In genomic region chr3:50994537-50994936, GRCh38 we compare ENCODE assay signal across 25 cellular contexts.
DNase-seq lines count a peak whose midpoint lies in the region; ATAC-seq, FAIRE-seq and TF ChIP-seq lines count a peak whose summit lies in the region.
"Had no signal": no experiment of that assay in that cellular context is flagged by ENCODE, and none has a peak within 500 bp of the region (broad histone marks: within the 10 kb centered on the region; RNA-seq: fewer than 3 reads in every experiment).

No MANE protein-coding gene starts in this region.

- H3K36me3 Mint-ChIP-seq in effector memory CD8-positive, alpha-beta T cell (ENCODE audit: insufficient read depth): no peaks in the 10 kb centered on the region
- no peaks in the 10 kb centered on the region for H3K36me3 Mint-ChIP-seq in T-helper 2 cell treated with Interferon-gamma antibody and Interleukin-4, amounts not matched to agents 5 μg/mL and 100 μg/mL, for 36 hours (ENCODE audit: low read depth)
- H3K36me3 Mint-ChIP-seq: CD14-positive monocyte; CD4-positive, CD25-positive, alpha-beta regulatory T cell had no signal

- no peak overlapping the region for H3K9ac ChIP-seq in H1 (replicated peaks in 1 of 4; ENCODE audit: extremely low read depth in 1 of 4, low read depth in 3 of 4, low read length in 3 of 4)
- H3K9ac ChIP-seq: BLaER1 had no signal

- no peak overlapping the region for H2AK5ac ChIP-seq in H1 (ENCODE audit: low read depth, low read length)

- intact Hi-C loops in mucosa of descending colon (cut with DNase I, micrococcal nuclease): no loop called here

- H3K36me3 ChIP-seq in H1 (ENCODE audit: control insufficient read depth in 2 of 4, insufficient read depth in 4 of 4, low read length in 3 of 4) (no peaks in the 10 kb centered on the region), mucosa of descending colon (ENCODE audit: low read depth) (no peaks in the 10 kb centered on the region)
- H3K36me3 ChIP-seq: BE2C, BLaER1 had no signal

- no peak overlapping the region for H2BK5ac ChIP-seq in H1 (ENCODE audit: low read depth, low read length)

- no peak overlapping the region for H3K27ac ChIP-seq in H1 (ENCODE audit: low read depth, low read length)
- H3K27ac ChIP-seq: BLaER1 had no signal

- no peaks in the 10 kb centered on the region for H3K79me2 ChIP-seq in H1 (ENCODE audit: control insufficient read depth in 1 of 2, insufficient read depth in 2 of 2, low read length in 2 of 2)

- no peak for TF ChIP-seq EP300 in H1 (IDR thresholded peaks at IDR 0.05; ENCODE audit: borderline replicate concordance in 1 of 2, low read depth in 2 of 2, low read length in 2 of 2)

- H4K8ac ChIP-seq in H1 (ENCODE audit: extremely low read depth, insufficient read depth, low read length): no peak overlapping the region

- peak overlapping the region; percentile 3 to 15 for H3K27ac Mint-ChIP-seq in effector memory CD8-positive, alpha-beta T cell
- no peak overlapping the region for H3K27ac Mint-ChIP-seq in T-helper 2 cell treated with Interferon-gamma antibody and Interleukin-4, amounts not matched to agents 5 μg/mL and 100 μg/mL, for 36 hours
- H3K27ac Mint-ChIP-seq: CD14-positive monocyte; CD4-positive, CD25-positive, alpha-beta regulatory T cell had no signal

- no peak for DNase-seq in effector memory CD8-positive, alpha-beta T cell
- DNase-seq in H1 (ENCODE audit: low read depth in 1 of 2, low spot score in 2 of 2): no peak
- DNase-seq in left lobe of liver (ENCODE audit: low spot score): no peak
- DNase-seq in mucosa of descending colon: no peak
- DNase-seq in NCI-H1930 (lab: John Stamatoyannopoulos, UW): no peak
- DNase-seq in T-helper 2 cell treated with Interferon-gamma antibody and Interleukin-4, amounts not matched to agents 5 μg/mL and 100 μg/mL, for 36 hours (ENCODE audit: low spot score): no peak
- no peak for DNase-seq in DMS79 (lab: John Stamatoyannopoulos, UW)
- DNase-seq: 8988T; ACHN; BE2C; C1 segment of cervical spinal cord; Caco-2; Calu3; CD4-positive, alpha-beta memory T cell; CD4-positive, CD25-positive, alpha-beta regulatory T cell; DND-41; EL; GDM1 had no signal

- no peaks in the 10 kb centered on the region for H3K27me3 ChIP-seq in H1 (replicated peaks in 1 of 4; ENCODE audit: control insufficient read depth in 3 of 4, extremely low read depth in 1 of 4, insufficient read depth in 3 of 4, low read length in 3 of 4)
- H3K27me3 ChIP-seq: BE2C, BLaER1 had no signal

- H3K4me1 Mint-ChIP-seq in effector memory CD8-positive, alpha-beta T cell (ENCODE audit: low read depth in 2 of 2): peaks cover 0 to 14% of the 10 kb centered on the region in 2 donors
- no peaks in the 10 kb centered on the region for H3K4me1 Mint-ChIP-seq in T-helper 2 cell treated with Interferon-gamma antibody and Interleukin-4, amounts not matched to agents 5 μg/mL and 100 μg/mL, for 36 hours (ENCODE audit: low read depth)
- H3K4me1 Mint-ChIP-seq: CD4-positive, CD25-positive, alpha-beta regulatory T cell had no signal

- H2BK15ac ChIP-seq in H1 (ENCODE audit: low read length): no peak overlapping the region

- no peak for TF ChIP-seq CTCF in H1 (IDR thresholded peaks at IDR 0.05; ENCODE audit: control extremely low read depth in 1 of 3, insufficient read depth in 1 of 3, low read depth in 1 of 3, low read length in 3 of 3)
- no peak for TF ChIP-seq CTCF in mucosa of descending colon (IDR thresholded peaks at IDR 0.05)

- POLR2A ChIA-PET in H1 (lab: Charles Lee; ENCODE audit: partially characterized antibody): no interaction called here

- peaks cover 3 to 7% of the 10 kb centered on the region in 2 experiments; a peak in 1 of 4 replicates for H3K9me3 ChIP-seq in H1 (ENCODE audit: insufficient read depth in 2 of 2, low read depth in 1 of 2, low read length in 1 of 2)
- peaks cover 14% of the 10 kb centered on the region for H3K9me3 ChIP-seq in mucosa of descending colon
- H3K9me3 ChIP-seq: BE2C, Caco-2 had no signal

- no peak for FAIRE-seq in H1 (lab: Jason Lieb, UNC)
- FAIRE-seq: A204.1, D721Med, GM12878, GM12892, GM18507 had no signal

- no peak overlapping the region for H3K23ac ChIP-seq in H1 (ENCODE audit: insufficient read length)

- H4K91ac ChIP-seq in H1 (replicated peaks; ENCODE audit: insufficient read length, low read length): no peak overlapping the region

- H3K9me3 Mint-ChIP-seq in effector memory CD8-positive, alpha-beta T cell: peaks cover 0 to 17% of the 10 kb centered on the region in 2 donors
- peaks cover 21% of the 10 kb centered on the region for H3K9me3 Mint-ChIP-seq in T-helper 2 cell treated with Interferon-gamma antibody and Interleukin-4, amounts not matched to agents 5 μg/mL and 100 μg/mL, for 36 hours

- H3K4ac ChIP-seq in H1 (replicated peaks; ENCODE audit: insufficient read length, low read depth, low read length): no peak overlapping the region

- peak overlapping the region; percentile 77 for H3K56ac ChIP-seq in H1 (replicated peaks; ENCODE audit: insufficient read length, low read depth, low read length)

- no peaks in the 10 kb centered on the region for H3K79me1 ChIP-seq in H1 (ENCODE audit: low read depth, low read length)

- no peak overlapping the region for H2AFZ ChIP-seq in H1 (ENCODE audit: low read length)

- no peak overlapping the region for H2BK20ac ChIP-seq in H1 (ENCODE audit: low read length)

- H3K4me1 ChIP-seq in H1 (replicated peaks in 1 of 4; ENCODE audit: control insufficient read depth in 3 of 4, insufficient read depth in 4 of 4, low read length in 3 of 4) (no peaks in the 10 kb centered on the region), mucosa of descending colon (ENCODE audit: low read depth) (no peaks in the 10 kb centered on the region)
- H3K4me1 ChIP-seq: BE2C, BLaER1, Caco-2 had no signal

- no peak for TF ChIP-seq POLR2A in H1 (IDR thresholded peaks at IDR 0.05; ENCODE audit: control extremely low read depth in 1 of 2, low read depth in 2 of 2, low read length in 2 of 2)

- CTCF ChIA-PET in H1 (lab: Charles Lee; ENCODE audit: partially characterized antibody): interaction anchor here (0.7 kb wide), 1 partner anchor 441 kb away, joined by 3 read pairs; no protein-coding TSS in a partner anchor

- TF ChIP-seq RAD21 in H1 (IDR thresholded peaks at IDR 0.05 in 1 of 2, conservative IDR thresholded peaks at IDR 0.05 in 1 of 2; ENCODE audit: low read depth in 2 of 2, low read length in 2 of 2): no peak

- H4K20me1 ChIP-seq in H1 (replicated peaks in 1 of 2; ENCODE audit: control insufficient read depth in 1 of 2, insufficient read depth in 2 of 2, low read length in 2 of 2): no peaks in the 10 kb centered on the region
- H4K20me1 ChIP-seq: BLaER1 had no signal

- H3K4me3 ChIP-seq in H1 (ENCODE audit: extremely low read depth in 1 of 4, insufficient read depth in 2 of 4, low read depth in 3 of 4, low read length in 4 of 4) (no peak overlapping the region), mucosa of descending colon (no peak overlapping the region)
- H3K4me3 ChIP-seq: BLaER1, GM12878 had no signal

- no peak for ATAC-seq in effector memory CD8-positive, alpha-beta T cell (replicated peaks)
- ATAC-seq in left lobe of liver (peak; percentile 90), mucosa of descending colon (peak; percentile 48)
- ATAC-seq: GM12878 had no signal

- no peak overlapping the region for H2BK12ac ChIP-seq in H1 (ENCODE audit: low read depth, low read length)

- no peaks in the 10 kb centered on the region for H3K27me3 Mint-ChIP-seq in effector memory CD8-positive, alpha-beta T cell
- H3K27me3 Mint-ChIP-seq in T-helper 2 cell treated with Interferon-gamma antibody and Interleukin-4, amounts not matched to agents 5 μg/mL and 100 μg/mL, for 36 hours (ENCODE audit: low read depth): no peaks in the 10 kb centered on the region

- no peak overlapping the region for H3K4me2 ChIP-seq in H1 (ENCODE audit: insufficient read depth in 1 of 2, low read depth in 2 of 2, low read length in 2 of 2)
- H3K4me2 ChIP-seq: BLaER1 had no signal

- H2BK120ac ChIP-seq in H1 (replicated peaks; ENCODE audit: low read depth, low read length): no peak overlapping the region

- no peak overlapping the region for H3K14ac ChIP-seq in H1 (ENCODE audit: insufficient read length)

- 93% methylated on average over 1 of the region's 1 CpG; no CpG with 5 or more reads in 1 of the 2 experiments for WGBS in H1 (ENCODE audit: extremely low coverage in 1 of 2, insufficient coverage in 1 of 2, insufficient read length in 1 of 2, insufficient replicate concordance in 2 of 2, low coverage in 1 of 2, low lambda C conversion rate in 2 of 2, missing lambda C conversion rate in 1 of 2), 2 experiments

- H3K4me3 Mint-ChIP-seq in effector memory CD8-positive, alpha-beta T cell: no peak overlapping the region
- H3K4me3 Mint-ChIP-seq in T-helper 2 cell treated with Interferon-gamma antibody and Interleukin-4, amounts not matched to agents 5 μg/mL and 100 μg/mL, for 36 hours: no peak overlapping the region
- H3K4me3 Mint-ChIP-seq: CD14-positive monocyte; CD4-positive, alpha-beta memory T cell; CD4-positive, CD25-positive, alpha-beta regulatory T cell had no signal

- no peak overlapping the region for H4K5ac ChIP-seq in H1 (ENCODE audit: insufficient read length, low read depth, low read length)

- H3K23me2 ChIP-seq in H1 (ENCODE audit: low read depth, low read length): no peaks in the 10 kb centered on the region

- H3K18ac ChIP-seq in H1 (ENCODE audit: extremely low read depth, low read length): no peak overlapping the region

TF ChIP-seq in H1, 55 proteins besides CTCF, POLR2A, EP300 and RAD21 (continues in another document):
- no peak for TF ChIP-seq CREB1 (IDR thresholded peaks at IDR 0.05)
- TF ChIP-seq RXRA (IDR thresholded peaks at IDR 0.05; ENCODE audit: insufficient read depth, low read depth, low read length): no peak
- no peak for TF ChIP-seq NANOG (IDR thresholded peaks at IDR 0.05; ENCODE audit: insufficient read depth, low read depth, low read length, poor library complexity, severe bottlenecking)
- TF ChIP-seq EGR1 (IDR thresholded peaks at IDR 0.05; ENCODE audit: borderline replicate concordance, low read depth, low read length): no peak
- no peak for TF ChIP-seq HDAC2 (IDR thresholded peaks at IDR 0.05; ENCODE audit: borderline replicate concordance in 1 of 2, low read depth in 2 of 2, low read length in 2 of 2)
- TF ChIP-seq POLR2AphosphoS5 (IDR thresholded peaks at IDR 0.05; ENCODE audit: low read depth, low read length): no peak
- no peak for TF ChIP-seq NRF1 (IDR thresholded peaks at IDR 0.05; ENCODE audit: low read depth, low read length)
- TF ChIP-seq SP2 (IDR thresholded peaks at IDR 0.05; ENCODE audit: low read length): no peak
- TF ChIP-seq SP4 (IDR thresholded peaks at IDR 0.05; ENCODE audit: low read length): no peak
- no peak for TF ChIP-seq RNF2 (IDR thresholded peaks at IDR 0.05; ENCODE audit: borderline replicate concordance, low read depth, low read length, missing control alignments, poor library complexity, severe bottlenecking)
- no peak for TF ChIP-seq RFX5 (IDR thresholded peaks at IDR 0.05; ENCODE audit: borderline replicate concordance, low read depth, low read length)
- no peak for TF ChIP-seq TAF7 (optimal IDR thresholded peaks at IDR 0.05; ENCODE audit: borderline replicate concordance, low read depth, low read length)
- TF ChIP-seq SIN3A (conservative IDR thresholded peaks at IDR 0.05 in 1 of 2, IDR thresholded peaks at IDR 0.05 in 1 of 2; ENCODE audit: low read depth in 1 of 2, low read length in 2 of 2): no peak
- TF ChIP-seq JUN (IDR thresholded peaks at IDR 0.05; ENCODE audit: low read depth, low read length): no peak
